Comparison of ENCODE assay signal across 1 cellular context in the genomic region with DNA sequence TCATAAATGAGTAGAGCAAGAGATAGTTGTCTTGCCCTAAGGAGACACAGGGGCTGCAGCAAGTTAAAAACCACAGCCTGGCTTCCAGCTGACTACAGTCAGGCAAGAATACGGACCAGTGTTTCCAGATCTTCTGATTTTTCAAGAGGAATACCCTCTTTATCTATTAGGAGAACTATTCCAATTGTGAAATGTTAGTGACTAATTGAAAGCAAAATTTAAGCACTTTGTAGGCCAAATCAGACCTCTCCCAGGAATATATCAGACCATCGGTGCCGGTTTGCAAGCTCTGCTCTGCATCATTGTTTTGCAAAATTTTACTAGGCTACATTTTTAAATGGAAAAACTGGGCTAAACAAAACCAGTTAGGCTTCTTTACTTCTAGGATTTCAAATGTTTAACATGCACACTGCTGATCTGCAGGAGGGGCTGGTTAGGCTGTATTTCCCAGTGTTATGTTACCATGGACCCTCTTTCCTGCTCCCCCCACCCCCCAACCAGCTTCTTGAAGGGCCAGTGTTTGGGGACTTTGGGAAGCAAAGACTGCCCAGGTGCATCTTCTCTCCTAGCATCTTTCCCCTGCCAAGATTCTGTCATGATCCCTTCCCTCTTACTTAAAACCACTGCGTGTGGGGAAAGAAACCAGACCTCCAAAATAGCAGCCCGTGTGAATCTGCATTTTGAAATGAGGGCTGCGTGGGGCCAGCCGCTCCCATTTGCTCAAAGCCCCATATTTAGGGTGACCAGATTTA.
TF ChIP-seq lines count a peak whose summit lies in the region.

No MANE protein-coding gene starts in this region.

TF ChIP-seq in GM12891, 5 proteins besides CTCF, POLR2A, EP300 and RAD21 (continued from another document):
- TF ChIP-seq POLR2AphosphoS5 (IDR thresholded peaks at IDR 0.05; ENCODE audit: low read depth, low read length), result no peak
